8 cellular contexts compared by ENCODE assay signal in the genomic region with DNA sequence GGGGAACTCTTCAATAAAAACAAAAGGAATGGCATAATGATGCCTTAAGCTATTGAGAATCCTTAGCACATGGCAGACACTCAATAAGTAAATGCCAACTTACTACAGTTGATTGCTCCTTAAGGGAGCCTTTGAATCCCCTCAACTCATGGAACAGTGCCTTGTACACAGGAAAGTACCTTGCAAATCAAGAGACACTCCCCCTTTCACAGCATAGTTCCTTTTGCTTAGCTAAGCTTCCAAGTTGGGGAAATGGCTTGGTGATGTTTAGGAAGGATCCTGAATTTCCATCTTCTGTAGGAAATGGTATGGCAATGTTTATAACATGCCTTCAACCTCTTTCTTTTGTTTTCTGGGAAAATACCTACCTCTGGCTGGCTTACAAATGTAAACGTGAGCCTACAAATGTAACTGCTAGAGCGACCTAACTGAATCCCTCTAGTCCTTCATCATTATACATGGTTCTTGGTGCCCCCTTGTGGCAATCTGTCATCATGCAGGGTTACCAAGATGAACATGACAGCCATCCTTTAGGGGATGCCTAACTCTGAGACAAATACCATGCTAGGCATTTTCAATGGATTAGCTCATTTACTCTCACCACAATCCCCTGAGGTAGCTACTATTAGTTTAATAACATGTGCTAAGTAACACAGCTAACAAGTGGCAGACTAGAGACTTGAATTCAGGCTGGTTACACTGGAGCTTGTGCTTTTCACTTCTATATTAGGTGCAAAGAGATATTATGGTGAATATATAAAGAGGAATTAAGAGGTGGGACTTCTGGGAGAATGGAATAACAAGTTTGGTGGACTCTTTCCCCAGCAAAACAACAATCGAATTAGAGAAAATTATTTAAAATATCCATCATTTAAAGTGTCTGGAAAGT.
DNase-seq lines count a peak whose midpoint lies in the region; ATAC-seq and TF ChIP-seq lines count a peak whose summit lies in the region.

No MANE protein-coding gene starts in this region.

- H3K4me1 ChIP-seq in CD8-positive, alpha-beta memory T cell (ENCODE audit: insufficient read depth, low read length): no peaks in the 10 kb centered on the region
- H3K4me1 ChIP-seq in lower lobe of right lung: no peaks in the 10 kb centered on the region

- no peaks in the 10 kb centered on the region for H3K27me3 ChIP-seq in CD8-positive, alpha-beta memory T cell (ENCODE audit: insufficient read depth, low read length, poor library complexity, severe bottlenecking)
- no peaks in the 10 kb centered on the region for H3K27me3 ChIP-seq in lower lobe of right lung (ENCODE audit: low read depth)

- peaks cover 0 to 5% (median 3%) of the 10 kb centered on the region in 3 donors for H3K4me1 Mint-ChIP-seq in CD8-positive, alpha-beta memory T cell

- peaks cover 5 to 13% of the 10 kb centered on the region in 2 donors for H3K27me3 Mint-ChIP-seq in CD8-positive, alpha-beta memory T cell

- no peaks in the 10 kb centered on the region for H3K36me3 ChIP-seq in CD8-positive, alpha-beta memory T cell (ENCODE audit: insufficient read depth, low read length)
- no peaks in the 10 kb centered on the region for H3K36me3 ChIP-seq in lower lobe of right lung

- peak; percentile 20 to 70 (median 41) for DNase-seq in CD8-positive, alpha-beta memory T cell
- peak; percentile 80 for DNase-seq in NCI-H510A treated with DMSO at 0.1 percent for 48 hours (lab: John Stamatoyannopoulos, UW)
- DNase-seq in activated CD4-positive, alpha-beta T cell treated with anti-CD3 and anti-CD28 coated beads for 48 hours: peak; percentile 81
- peak; percentile 81 for DNase-seq in dermis blood vessel endothelial cell
- DNase-seq in lower lobe of right lung: peak; percentile 50
- DNase-seq in stimulated activated CD8-positive, alpha-beta memory T cell treated with anti-CD3 and anti-CD28 coated beads, Interleukin-2, amount 100 ng/mL, for 48 hours (ENCODE audit: low read depth in 2 of 2): peak; percentile 32 to 60

- H3K9me3 ChIP-seq in CD8-positive, alpha-beta memory T cell (ENCODE audit: low read length): no peaks in the 10 kb centered on the region
- H3K9me3 ChIP-seq in lower lobe of right lung: no peaks in the 10 kb centered on the region

- H3K9me3 Mint-ChIP-seq in CD8-positive, alpha-beta memory T cell: peaks cover 5 to 13% (median 10%) of the 10 kb centered on the region in 5 donors

- intact Hi-C loops in lower lobe of right lung (cut with DNase I): no loop called here

- TF ChIP-seq CTCF in lower lobe of right lung (IDR thresholded peaks at IDR 0.05): peak; percentile 83

- POLR2A ChIA-PET in CD8-positive, alpha-beta memory T cell (lab: Charles Lee): no interaction called here

- ATAC-seq in GM19438 (IDR thresholded peaks at IDR 0.05; ENCODE audit: low read depth, unreplicated experiment) (peak; percentile 89), HG03457 (IDR thresholded peaks at IDR 0.05; ENCODE audit: unreplicated experiment) (peak; percentile 79), lower lobe of right lung (peak; percentile 79 to 89)

- CTCF ChIA-PET in CD8-positive, alpha-beta memory T cell (lab: Charles Lee): interaction anchor here (0.6 to 3.5 kb wide), 9 partner anchors 9 to 365 kb away, joined by 3 to 17 read pairs (median 4); no protein-coding TSS in a partner anchor

- no peak overlapping the region for H3K4me3 ChIP-seq in CD8-positive, alpha-beta memory T cell (ENCODE audit: low read length)
- no peak overlapping the region for H3K4me3 ChIP-seq in lower lobe of right lung

- peaks cover 0 to 8% (median 2%) of the 10 kb centered on the region in 3 donors for H3K36me3 Mint-ChIP-seq in CD8-positive, alpha-beta memory T cell

- no peak overlapping the region for H3K27ac Mint-ChIP-seq in CD8-positive, alpha-beta memory T cell

- no peak overlapping the region for H3K27ac ChIP-seq in CD8-positive, alpha-beta memory T cell (ENCODE audit: low read depth, low read length)
- H3K27ac ChIP-seq in lower lobe of right lung: no peak overlapping the region

- H3K4me3 Mint-ChIP-seq in CD8-positive, alpha-beta memory T cell: no peak overlapping the region
